Comparison of ENCODE assay signal across 13 cellular contexts in genomic region chr9:117491491-117491890, GRCh38.
"Had no signal": no experiment of that assay in that cellular context is flagged by ENCODE, and none has a peak within 500 bp of the region (broad histone marks: within the 10 kb centered on the region; RNA-seq: fewer than 3 reads in every experiment).

No MANE protein-coding gene starts in this region.

- H3K9me3 ChIP-seq: tibial artery had no signal

- FAIRE-seq: endometrium, keratinocyte had no signal

- DNase-seq: activated CD4-positive, alpha-beta memory T cell treated with anti-CD3 and anti-CD28 coated beads for 36 hours; activated CD8-positive, alpha-beta memory T cell treated with anti-CD3 and anti-CD28 coated beads, Interleukin-2, amount 10 ng/mL, durations not matched to agents 7 days and 5 days; activated naive CD4-positive, alpha-beta T cell treated with anti-CD3 and anti-CD28 coated beads, Interleukin-2, amount 50 U/mL, for 16 hours; activated T-cell treated with anti-CD3 and anti-CD28 coated beads, Interleukin-2, amount 50 U/mL, for 24 hours; left ventricle myocardium superior; mesenchymal stem cell; stimulated activated CD4-positive, alpha-beta T cell treated with anti-CD3 and anti-CD28 coated beads, Interleukin-12 subunit alpha, Interleukin-12 subunit beta, amount 100 ng/mL, for 4 hours; tibial artery had no signal

- H3K27ac ChIP-seq: cardiac muscle cell, tibial artery had no signal

- H3K27me3 ChIP-seq: cardiac muscle cell had no signal

- H3K36me3 ChIP-seq: cardiac muscle cell, tibial artery had no signal

- H3K4me3 ChIP-seq: cardiac muscle cell, tibial artery had no signal

- ATAC-seq: activated CD8-positive, alpha-beta memory T cell treated with anti-CD3 and anti-CD28 coated beads, Interleukin-2, amount 10 ng/mL, durations not matched to agents 7 days and 5 days; esophagus mucosa; left ventricle myocardium superior; stimulated activated effector memory CD8-positive, alpha-beta T cell treated with anti-CD3 and anti-CD28 coated beads, Interleukin-12 subunit alpha, Interleukin-12 subunit beta, amount 100 ng/mL, for 72 hours had no signal
